Comparison of ENCODE assay signal across 24 cellular contexts in the genomic region with DNA sequence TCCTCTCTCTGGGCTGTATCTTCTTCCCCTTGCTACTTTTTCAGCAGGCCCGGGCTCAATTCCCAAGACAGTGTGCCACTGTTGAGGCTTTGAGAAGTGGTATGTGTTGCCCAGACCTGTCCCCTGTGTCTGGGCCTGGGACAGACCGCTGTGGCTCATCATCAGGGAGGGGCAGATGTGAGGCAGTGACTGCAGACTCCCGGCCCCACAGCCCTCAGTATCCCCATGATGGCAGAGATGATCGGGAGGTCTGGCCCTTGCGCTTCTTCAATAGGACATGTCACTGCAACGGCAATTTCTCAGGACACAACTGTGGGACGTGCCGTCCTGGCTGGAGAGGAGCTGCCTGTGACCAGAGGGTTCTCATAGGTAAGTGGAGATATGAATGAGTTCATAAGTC. TPM values are rescaled to one million over a fixed set of nuclear protein-coding genes. Genes with fewer than 3 reads are reported as not detected.
"Had no signal": no experiment of that assay in that cellular context is flagged by ENCODE, and none has a peak within 500 bp of the region (broad histone marks: within the 10 kb centered on the region; RNA-seq: fewer than 3 reads in every experiment).

No MANE protein-coding gene starts in this region.

- H3K36me3 Mint-ChIP-seq: activated naive CD8-positive, alpha-beta T cell treated with anti-CD3 and anti-CD28 coated beads, Interleukin-2, amount 10 ng/mL, durations not matched to agents 7 days and 5 days; T-cell had no signal

- H2AFZ ChIP-seq: PC-9 had no signal

- H3K4me2 ChIP-seq: PC-9 had no signal

- H3K4me3 ChIP-seq: adrenal gland, MG63, PC-9, SK-N-MC had no signal

- H3K9me3 Mint-ChIP-seq: activated naive CD8-positive, alpha-beta T cell treated with anti-CD3 and anti-CD28 coated beads, Interleukin-2, amount 10 ng/mL, durations not matched to agents 7 days and 5 days had no signal

- H3K27ac Mint-ChIP-seq: activated CD4-positive, alpha-beta memory T cell treated with anti-CD3 and anti-CD28 coated beads, Interleukin-2, amount 10 ng/mL, durations not matched to agents 7 days and 5 days; activated CD4-positive, alpha-beta T cell treated with anti-CD3 and anti-CD28 coated beads for 36 hours; activated naive CD8-positive, alpha-beta T cell treated with anti-CD3 and anti-CD28 coated beads, Interleukin-2, amount 10 ng/mL, durations not matched to agents 7 days and 5 days; activated T-cell treated with anti-CD3 and anti-CD28 coated beads, Interleukin-2, amount 50 U/mL, for 72 hours; activated T-helper 2 cell treated with anti-CD3 and anti-CD28 coated beads, Interferon-gamma antibody, Interleukin-2, Interleukin-4, amounts not matched to agents 10 μg/mL and 5 μg/mL and 100 μg/mL, durations not matched to agents 14 hours and 24 hours and 36 hours; T-cell had no signal

- H3K4me3 Mint-ChIP-seq: activated CD4-positive, alpha-beta memory T cell treated with anti-CD3 and anti-CD28 coated beads, Interleukin-2, amount 10 ng/mL, durations not matched to agents 7 days and 5 days; activated CD4-positive, alpha-beta T cell treated with anti-CD3 and anti-CD28 coated beads for 36 hours; activated naive CD8-positive, alpha-beta T cell treated with anti-CD3 and anti-CD28 coated beads, Interleukin-2, amount 10 ng/mL, durations not matched to agents 7 days and 5 days; activated T-cell treated with anti-CD3 and anti-CD28 coated beads, Interleukin-2, amount 50 U/mL, for 72 hours; T-cell had no signal

- H3K27me3 ChIP-seq: adrenal gland, MG63 had no signal

- H3K36me3 ChIP-seq: adrenal gland, MG63, WERI-Rb-1 had no signal

- H3K4me1 ChIP-seq: adrenal gland had no signal

- H3K27me3 Mint-ChIP-seq: activated CD4-positive, alpha-beta memory T cell treated with anti-CD3 and anti-CD28 coated beads, Interleukin-2, amount 10 ng/mL, durations not matched to agents 7 days and 5 days; activated CD4-positive, alpha-beta T cell treated with anti-CD3 and anti-CD28 coated beads for 36 hours; activated naive CD8-positive, alpha-beta T cell treated with anti-CD3 and anti-CD28 coated beads, Interleukin-2, amount 10 ng/mL, durations not matched to agents 7 days and 5 days; T-cell had no signal

- H3K4me1 Mint-ChIP-seq: activated CD4-positive, alpha-beta memory T cell treated with anti-CD3 and anti-CD28 coated beads, Interleukin-2, amount 10 ng/mL, durations not matched to agents 7 days and 5 days; activated CD4-positive, alpha-beta T cell treated with anti-CD3 and anti-CD28 coated beads for 36 hours; activated naive CD8-positive, alpha-beta T cell treated with anti-CD3 and anti-CD28 coated beads, Interleukin-2, amount 10 ng/mL, durations not matched to agents 7 days and 5 days; T-cell had no signal

- H3K27ac ChIP-seq: adrenal gland, PC-9, SK-N-MC, WERI-Rb-1 had no signal

- DNase-seq: activated CD4-positive, alpha-beta memory T cell treated with anti-CD3 and anti-CD28 coated beads, Interleukin-2, amount 10 ng/mL, durations not matched to agents 7 days and 5 days; activated CD4-positive, alpha-beta T cell treated with anti-CD3 and anti-CD28 coated beads for 36 hours; activated CD4-positive, alpha-beta T cell treated with anti-CD3 and anti-CD28 coated beads, Interleukin-2, amount 50 U/mL, for 1 hour; activated naive CD4-positive, alpha-beta T cell treated with anti-CD3 and anti-CD28 coated beads, Interleukin-2, amount 50 U/mL, for 16 hours; activated naive CD8-positive, alpha-beta T cell treated with anti-CD3 and anti-CD28 coated beads, Interleukin-2, amount 10 ng/mL, durations not matched to agents 7 days and 5 days; activated T-cell treated with anti-CD3 and anti-CD28 coated beads, Interleukin-2, amount 50 U/mL, for 72 hours; adrenal gland; anterior cingulate cortex; MG63; NCI-H1105; NCI-H1436; NCI-H1694 treated with DMSO at 0.1 percent for 48 hours; NCI-H2029 treated with DMSO at 0.1 percent for 48 hours; NCI-H345; NCI-H510A; NCI-H526 treated with DMSO at 0.1 percent for 48 hours; PC-9; SHP77 treated with DMSO at 0.1 percent for 48 hours; T-cell; T-helper 2 cell; WERI-Rb-1 had no signal

- ATAC-seq: activated CD4-positive, alpha-beta T cell treated with anti-CD3 and anti-CD28 coated beads for 36 hours; activated T-cell treated with anti-CD3 and anti-CD28 coated beads, Interleukin-2, amount 50 U/mL, for 72 hours; T-cell had no signal

- H3K9me3 ChIP-seq: adrenal gland had no signal

RNA-seq across cellular contexts. Expression of gene TYRP1, which starts 0.8 kb away (rescaled TPM):
- total RNA-seq: activated CD4-positive, alpha-beta memory T cell treated with anti-CD3 and anti-CD28 coated beads, Interleukin-2, amount 10 ng/mL, durations not matched to agents 7 days and 5 days; activated CD4-positive, alpha-beta T cell treated with anti-CD3 and anti-CD28 coated beads for 36 hours; activated CD8-positive, alpha-beta memory T cell treated with anti-CD3 and anti-CD28 coated beads for 36 hours; activated naive CD8-positive, alpha-beta T cell treated with anti-CD3 and anti-CD28 coated beads, Interleukin-2, amount 10 ng/mL, durations not matched to agents 7 days and 5 days; activated T-cell treated with anti-CD3 and anti-CD28 coated beads, Interleukin-2, amount 50 U/mL, for 72 hours; activated T-helper 2 cell treated with anti-CD3 and anti-CD28 coated beads, Interferon-gamma antibody, Interleukin-2, Interleukin-4, amounts not matched to agents 10 μg/mL and 5 μg/mL and 100 μg/mL, durations not matched to agents 14 hours and 24 hours and 36 hours; PC-9; T-cell had no signal
- polyA plus RNA-seq: adrenal gland had no signal
